Comparison of ENCODE assay signal across 8 cellular contexts in the genomic region with DNA sequence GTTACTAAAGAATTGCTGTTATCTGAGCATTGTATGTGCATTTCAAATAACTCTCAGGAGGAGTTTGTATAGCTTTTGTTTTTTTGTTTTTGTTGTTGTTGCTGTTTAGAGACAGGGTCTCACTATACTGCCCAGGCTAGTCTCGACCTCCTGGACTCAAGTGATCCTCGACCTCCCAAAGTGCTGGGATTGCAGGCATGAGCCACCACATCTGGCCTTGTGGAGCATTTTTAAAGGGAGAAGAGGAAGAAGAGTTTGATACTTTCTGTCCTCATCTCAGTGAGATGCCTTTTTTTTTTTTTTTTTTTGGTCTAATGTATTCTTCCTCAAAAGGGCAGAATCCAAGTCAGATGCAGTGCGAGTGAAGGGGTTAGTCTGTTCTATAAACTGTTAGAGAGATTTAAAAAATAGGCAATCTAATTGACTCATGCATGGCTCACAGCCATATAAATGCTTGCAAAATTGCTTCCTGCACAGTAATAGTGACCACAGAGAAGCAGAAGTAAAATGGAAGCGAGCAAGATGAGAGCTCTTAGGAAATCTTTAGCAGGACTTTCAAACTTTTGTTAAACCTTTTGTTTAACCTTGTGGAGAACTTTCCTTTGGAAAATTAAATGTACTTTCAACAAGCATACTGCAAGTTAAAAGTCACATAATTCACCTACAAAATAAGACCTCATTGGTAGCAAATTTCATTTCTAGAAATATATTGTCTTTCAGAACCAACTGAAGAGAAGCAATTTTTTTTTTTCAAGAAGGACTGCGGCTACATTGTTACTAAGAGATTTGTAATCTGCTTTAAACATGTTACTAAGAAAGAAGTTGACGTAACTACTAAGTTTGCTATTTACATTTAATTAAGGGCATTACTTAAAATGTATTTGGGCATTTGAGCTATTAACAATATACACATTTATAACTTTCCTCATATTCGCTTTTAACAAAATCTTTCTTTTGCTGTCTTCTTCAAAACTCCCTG. TPM values are rescaled to one million over a fixed set of nuclear protein-coding genes. Genes with fewer than 3 reads are reported as not detected.
DNase-seq lines count a peak whose midpoint lies in the region; ATAC-seq and TF ChIP-seq lines count a peak whose summit lies in the region.

No MANE protein-coding gene starts in this region.

- no peaks in the 10 kb centered on the region for H3K27me3 ChIP-seq in MG63
- H3K27me3 ChIP-seq in brain microvascular endothelial cell (replicated peaks), result no peaks in the 10 kb centered on the region
- no peaks in the 10 kb centered on the region for H3K27me3 ChIP-seq in right lobe of liver

- no peaks in the 10 kb centered on the region for H3K9me3 ChIP-seq in MG63
- H3K9me3 ChIP-seq in right lobe of liver, result no peaks in the 10 kb centered on the region

- H3K36me3 ChIP-seq in MG63 (no peaks in the 10 kb centered on the region), brain microvascular endothelial cell (replicated peaks) (no peaks in the 10 kb centered on the region), right lobe of liver (no peaks in the 10 kb centered on the region)

- no peaks in the 10 kb centered on the region for H3K36me3 Mint-ChIP-seq in stimulated activated memory B cell treated with anti-CD40 and anti-IgM and Interleukin-4, amounts not matched to agents 10 μg/mL and 1 μg/mL and 100 μg/mL, for 72 hours

- CTCF ChIA-PET in AG04449 (lab: Yijun Ruan, JAX), result interaction anchor here (0.7 to 7.4 kb wide), 5 partner anchors 10 to 437 kb away, joined by 3 to 55 read pairs (median 3); partner anchors contain the start of gene ESCO1

- no peak for TF ChIP-seq POLR2A in right lobe of liver (IDR thresholded peaks at IDR 0.05)

- H3K4me1 Mint-ChIP-seq in stimulated activated memory B cell treated with anti-CD40 and anti-IgM and Interleukin-4, amounts not matched to agents 10 μg/mL and 1 μg/mL and 100 μg/mL, for 72 hours, result no peaks in the 10 kb centered on the region

- no peak overlapping the region for H3K4me3 Mint-ChIP-seq in stimulated activated memory B cell treated with anti-CD40 and anti-IgM and Interleukin-4, amounts not matched to agents 10 μg/mL and 1 μg/mL and 100 μg/mL, for 72 hours

- no peak for TF ChIP-seq CTCF in AG04449 (IDR thresholded peaks at IDR 0.05; ENCODE audit: insufficient read depth, low read length, missing control alignments)
- no peak for TF ChIP-seq CTCF in brain microvascular endothelial cell (IDR thresholded peaks at IDR 0.05; ENCODE audit: low read depth, low read length, missing control alignments)
- TF ChIP-seq CTCF in right lobe of liver (IDR thresholded peaks at IDR 0.05), result no peak

- no peaks in the 10 kb centered on the region for H3K4me1 ChIP-seq in right lobe of liver

- H3K27me3 Mint-ChIP-seq in stimulated activated memory B cell treated with anti-CD40 and anti-IgM and Interleukin-4, amounts not matched to agents 10 μg/mL and 1 μg/mL and 100 μg/mL, for 72 hours, result peaks cover 18% of the 10 kb centered on the region

- in situ Hi-C loops in brain microvascular endothelial cell (cut with HindIII; ENCODE audit: low pct_ligation_motif_present, low sequenced_read_pairs), result no loop called here

- WGBS in right lobe of liver (ENCODE audit: insufficient coverage, low coverage, low lambda C conversion rate, missing lambda C conversion rate), result 56% methylated on average over 7 of the region's 7 CpGs

- intact Hi-C loops in right lobe of liver (cut with DNase I), result no loop called here

- POLR2A ChIA-PET in AG04449 (lab: Yijun Ruan, JAX), result interaction anchor here (1.4 kb wide), 1 partner anchor 47 kb away, joined by 9 read pairs; no protein-coding TSS in a partner anchor

- H3K4me3 ChIP-seq in AG04449 (ENCODE audit: low read depth, low read length) (no peak overlapping the region; the same call in 1 of the 2 replicates), MG63 (no peak overlapping the region), brain microvascular endothelial cell (ENCODE audit: low read depth, low read length) (no peak overlapping the region), right lobe of liver (no peak overlapping the region)

- H3K9me3 Mint-ChIP-seq in stimulated activated memory B cell treated with anti-CD40 and anti-IgM and Interleukin-4, amounts not matched to agents 10 μg/mL and 1 μg/mL and 100 μg/mL, for 72 hours, result no peaks in the 10 kb centered on the region

- no peak overlapping the region for H3K27ac Mint-ChIP-seq in stimulated activated memory B cell treated with anti-CD40 and anti-IgM and Interleukin-4, amounts not matched to agents 10 μg/mL and 1 μg/mL and 100 μg/mL, for 72 hours

- peak; percentile 60 to 81 (median 72) for ATAC-seq in right lobe of liver
- no peak for ATAC-seq in GM18873 (IDR thresholded peaks at IDR 0.05; ENCODE audit: low FRiP score, unreplicated experiment)
- no peak for ATAC-seq in stimulated activated memory B cell treated with anti-CD40 and anti-IgM and Interleukin-4, amounts not matched to agents 10 μg/mL and 1 μg/mL and 100 μg/mL, for 72 hours

- peak overlapping the region; percentile 6 for H3K27ac ChIP-seq in brain microvascular endothelial cell
- no peak overlapping the region for H3K27ac ChIP-seq in right lobe of liver

- DNase-seq in AG04449 (ENCODE audit: low read depth, low spot score), result peak; percentile 69
- DNase-seq in MG63, result peak; percentile 46
- peak; percentile 81 for DNase-seq in brain microvascular endothelial cell
- no peak for DNase-seq in right lobe of liver
- DNase-seq in SK-N-DZ (ENCODE audit: low spot score), result no peak
- no peak for DNase-seq in cerebellar nuclear complex (lab: John Stamatoyannopoulos, UW)

RNA-seq across cellular contexts. Expression of gene ROCK1, which starts 52.3 kb away (rescaled TPM):
- 12.4 and 16.4 TPM in 2 replicates for total RNA-seq in MG63 (2014; rRNA removed; shearing (Covaris generic); ENCODE audit: low replicate concordance)
- 10 to 100 TPM; 17.1 to 23.2 (median 21.6) TPM for total RNA-seq in right lobe of liver
- polyA plus RNA-seq in SK-N-DZ (2014; cell fraction: cytosol; rRNA removed), result 8.7 and 10.0 TPM in 2 replicates
- polyA plus RNA-seq in SK-N-DZ (2014; cell fraction: nucleus; rRNA removed), result 13.8 and 17.8 TPM in 2 replicates

Comparison
In these comparisons a context has a peak if more than half of its experiments do, and no peak if none do; other contexts are left out.
1. DNase-seq: peak in AG04449 (single experiment), MG63 (single experiment) and brain microvascular endothelial cell (single experiment); none in right lobe of liver (0 of 3), SK-N-DZ (single experiment) and cerebellar nuclear complex (0 of 2).
2. ATAC-seq: peak in right lobe of liver (4 of 4); none in GM18873 (single experiment) and stimulated activated memory B cell treated with anti-CD40 and anti-IgM and Interleukin-4, amounts not matched to agents 10 μg/mL and 1 μg/mL and 100 μg/mL, for 72 hours (single experiment).